In the genomic region with DNA sequence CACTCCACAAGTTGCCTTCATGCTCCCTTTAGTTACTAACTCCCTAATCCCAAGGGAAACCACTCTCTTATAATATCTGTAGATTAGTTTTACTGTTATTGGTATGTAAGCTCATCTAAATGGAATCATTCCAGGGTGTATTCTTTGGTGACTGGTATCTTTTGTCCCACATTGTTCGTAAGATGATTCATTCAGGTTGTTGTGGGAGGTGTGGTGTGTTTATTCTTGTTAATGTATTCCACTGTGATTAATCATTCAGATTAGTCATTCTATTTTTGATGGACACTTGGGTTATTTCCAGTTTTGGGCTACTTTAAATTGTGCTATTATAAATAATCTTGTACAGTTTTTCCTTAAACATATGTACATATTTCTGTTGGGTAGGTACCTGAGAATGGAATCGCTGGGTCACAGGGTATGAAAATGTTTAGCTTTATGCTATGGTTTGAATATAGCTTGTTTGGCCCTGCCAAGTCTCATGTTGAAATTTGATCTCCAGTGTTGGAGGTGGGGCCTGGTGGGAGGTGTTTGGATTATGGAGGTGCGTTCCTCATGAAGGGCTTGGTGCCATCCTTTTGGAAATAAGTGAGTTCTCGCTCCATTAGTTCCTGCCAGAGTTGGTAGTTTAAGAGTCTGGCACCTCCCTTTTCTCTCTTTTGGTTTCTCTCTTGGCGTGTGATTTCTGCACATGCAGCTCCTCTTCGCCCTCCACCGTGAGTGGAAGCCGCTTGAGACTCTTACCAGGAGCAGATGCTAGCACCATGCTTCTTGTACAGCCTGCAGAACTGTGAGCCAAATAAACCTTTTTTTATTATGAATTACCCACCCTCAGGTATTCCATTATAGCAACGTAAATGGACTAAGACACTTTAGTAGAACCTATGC, we compare ENCODE assay signal across 10 cellular contexts. TPM values are rescaled to one million over a fixed set of nuclear protein-coding genes. Genes with fewer than 3 reads are reported as not detected.
A peak's percentile ranks its signal among the peaks of the same experiment; 100 is the strongest.
DNase-seq lines count a peak whose midpoint lies in the region; ATAC-seq, FAIRE-seq and TF ChIP-seq lines count a peak whose summit lies in the region.
"Had no signal": no experiment of that assay in that cellular context is flagged by ENCODE, and none has a peak within 500 bp of the region (broad histone marks: within the 10 kb centered on the region; RNA-seq: fewer than 3 reads in every experiment).

No MANE protein-coding gene starts in this region.

- POLR2A ChIA-PET in HEK293T (lab: Yijun Ruan, JAX): interaction anchor here (1.4 kb wide), 1 partner anchor 13 kb away, joined by 5 read pairs; a partner anchor contains a TSS

- peak overlapping the region; percentile 64 for H3K9ac ChIP-seq in keratinocyte (ENCODE audit: control insufficient read depth, extremely low read depth, insufficient read depth, low read length)

- no peak overlapping the region for H3K27ac Mint-ChIP-seq in activated naive CD4-positive, alpha-beta T cell treated with anti-CD3 and anti-CD28 coated beads, Interleukin-2, amount 50 U/mL, for 72 hours
- H3K27ac Mint-ChIP-seq: activated CD4-positive, alpha-beta T cell treated with anti-CD3 and anti-CD28 coated beads, Interleukin-2, amount 10 ng/mL, durations not matched to agents 7 days and 5 days; effector memory CD8-positive, alpha-beta T cell had no signal

- peaks cover 0 to 4% of the 10 kb centered on the region in 2 donors for H3K36me3 Mint-ChIP-seq in activated naive CD4-positive, alpha-beta T cell treated with anti-CD3 and anti-CD28 coated beads, Interleukin-2, amount 50 U/mL, for 72 hours

- CTCF ChIA-PET in HEK293T (lab: Yijun Ruan, JAX): interaction anchor here (1.0 kb wide), 1 partner anchor 99 kb away, joined by 6 read pairs; no protein-coding TSS in a partner anchor

- DNase-seq in AG08396 (ENCODE audit: low spot score): peak; percentile 26
- no peak for DNase-seq in HEK293T (ENCODE audit: extremely low spot score)
- DNase-seq in activated naive CD4-positive, alpha-beta T cell treated with anti-CD3 and anti-CD28 coated beads, Interleukin-2, amount 50 U/mL, for 72 hours (ENCODE audit: low spot score in 2 of 2): peak in 1 of 2 donors; percentile 7
- peak; percentile 90 for DNase-seq in keratinocyte (ENCODE audit: low read depth, low spot score)
- DNase-seq in mesenteric fat pad (ENCODE audit: low spot score): no peak
- no peak for DNase-seq in NCI-H2196 (lab: John Stamatoyannopoulos, UW; ENCODE audit: unreplicated experiment)
- DNase-seq: activated CD4-positive, alpha-beta T cell treated with anti-CD3 and anti-CD28 coated beads, Interleukin-2, amount 10 ng/mL, durations not matched to agents 7 days and 5 days; effector memory CD8-positive, alpha-beta T cell had no signal

- H3K27me3 ChIP-seq in keratinocyte (ENCODE audit: control insufficient read depth, extremely low read depth, insufficient read depth, low read length): no peaks in the 10 kb centered on the region

- no peaks in the 10 kb centered on the region for H3K79me2 ChIP-seq in keratinocyte (ENCODE audit: control insufficient read depth, insufficient read depth, low read length)

- no peaks in the 10 kb centered on the region for H3K9me3 Mint-ChIP-seq in activated naive CD4-positive, alpha-beta T cell treated with anti-CD3 and anti-CD28 coated beads, Interleukin-2, amount 50 U/mL, for 72 hours
- H3K9me3 Mint-ChIP-seq: activated CD4-positive, alpha-beta T cell treated with anti-CD3 and anti-CD28 coated beads, Interleukin-2, amount 10 ng/mL, durations not matched to agents 7 days and 5 days; effector memory CD8-positive, alpha-beta T cell had no signal

- peak overlapping the region; percentile 76 for H2AFZ ChIP-seq in keratinocyte (ENCODE audit: control insufficient read depth, low read length)

- H3K9me1 ChIP-seq in keratinocyte (ENCODE audit: control insufficient read depth, extremely low read depth, insufficient read depth, low read length): no peaks in the 10 kb centered on the region

- peak overlapping the region; percentile 91 for H3K4me2 ChIP-seq in keratinocyte (ENCODE audit: control insufficient read depth, extremely low read depth, insufficient read depth, low read depth, low read length)

- peak; percentile 68 for FAIRE-seq in keratinocyte (lab: Jason Lieb, UNC)

- H3K36me3 ChIP-seq in keratinocyte (ENCODE audit: control insufficient read depth in 2 of 2, extremely low read depth in 1 of 2, insufficient read depth in 2 of 2, low read length in 2 of 2): no peaks in the 10 kb centered on the region

- ATAC-seq in activated naive CD4-positive, alpha-beta T cell treated with anti-CD3 and anti-CD28 coated beads, Interleukin-2, amount 50 U/mL, for 72 hours: peak; percentile 78 to 82
- ATAC-seq in HG03280 (IDR thresholded peaks at IDR 0.05; ENCODE audit: unreplicated experiment) (no peak), HG02852 (IDR thresholded peaks at IDR 0.05; ENCODE audit: unreplicated experiment) (no peak)
- ATAC-seq: effector memory CD8-positive, alpha-beta T cell had no signal

- peaks cover 14% of the 10 kb centered on the region for H3K4me1 ChIP-seq in keratinocyte (ENCODE audit: control insufficient read depth, extremely low read depth, insufficient read depth, low read length)

- dilution Hi-C loops in keratinocyte (cut with MboI; ENCODE audit: extremely low pct_ligation_motif_present, low sequenced_read_pairs): no loop called here

- peak overlapping the region; percentile 93 for H3K27ac ChIP-seq in keratinocyte (ENCODE audit: control insufficient read depth, insufficient read depth, low read length)

- peak overlapping the region; percentile 26 to 63 (median 45) for H3K4me3 ChIP-seq in keratinocyte (ENCODE audit: control insufficient read depth in 2 of 3, extremely low read depth in 1 of 3, insufficient read depth in 2 of 3, low read depth in 1 of 3, low read length in 3 of 3)

- H4K20me1 ChIP-seq in keratinocyte (ENCODE audit: control insufficient read depth, extremely low read depth, insufficient read depth, low read length): no peaks in the 10 kb centered on the region

- H3K9me3 ChIP-seq in keratinocyte (ENCODE audit: control insufficient read depth, low read depth, low read length): no peaks in the 10 kb centered on the region

- TF ChIP-seq CTCF in keratinocyte (optimal IDR thresholded peaks at IDR 0.05 in 1 of 3, IDR thresholded peaks at IDR 0.05 in 1 of 3, conservative IDR thresholded peaks at IDR 0.05 in 1 of 3; ENCODE audit: extremely low read depth in 1 of 3, insufficient read depth in 2 of 3, low read length in 3 of 3): no peak

TF ChIP-seq in HEK293T, 16 proteins besides CTCF, POLR2A, EP300 and RAD21:
- TF ChIP-seq SUZ12 (IDR thresholded peaks at IDR 0.05) (no peak), L3MBTL2 (conservative IDR thresholded peaks at IDR 0.05) (no peak), SP1 (IDR thresholded peaks at IDR 0.05) (no peak), CTBP1 (IDR thresholded peaks at IDR 0.05; ENCODE audit: borderline replicate concordance) (no peak), ARNT (IDR thresholded peaks at IDR 0.05) (no peak), ZNF384 (IDR thresholded peaks at IDR 0.05) (no peak), ELF4 (IDR thresholded peaks at IDR 0.05) (no peak)
- TF ChIP-seq, protein P1, sequence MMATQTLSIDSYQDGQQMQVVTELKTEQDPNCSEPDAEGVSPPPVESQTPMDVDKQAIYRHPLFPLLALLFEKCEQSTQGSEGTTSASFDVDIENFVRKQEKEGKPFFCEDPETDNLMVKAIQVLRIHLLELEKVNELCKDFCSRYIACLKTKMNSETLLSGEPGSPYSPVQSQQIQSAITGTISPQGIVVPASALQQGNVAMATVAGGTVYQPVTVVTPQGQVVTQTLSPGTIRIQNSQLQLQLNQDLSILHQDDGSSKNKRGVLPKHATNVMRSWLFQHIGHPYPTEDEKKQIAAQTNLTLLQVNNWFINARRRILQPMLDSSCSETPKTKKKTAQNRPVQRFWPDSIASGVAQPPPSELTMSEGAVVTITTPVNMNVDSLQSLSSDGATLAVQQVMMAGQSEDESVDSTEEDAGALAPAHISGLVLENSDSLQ (IDR thresholded peaks at IDR 0.05): peak; percentile 65

RNA-seq across cellular contexts. Expression of a gene that starts 13.8 kb away (rescaled TPM):
- 10 to 100 TPM; 12.0 to 20.9 TPM for total RNA-seq in activated naive CD4-positive, alpha-beta T cell treated with anti-CD3 and anti-CD28 coated beads, Interleukin-2, amount 50 U/mL, for 72 hours
- polyA plus RNA-seq in keratinocyte: 13.2 to 21.7 TPM (median 16.6 TPM) in 3 replicates
- polyA plus RNA-seq in keratinocyte (2011; ENCODE audit: low read depth): 35.9 TPM
- polyA plus RNA-seq in keratinocyte (2011; cell fraction: cytosol; rRNA removed): 9.4 and 15.7 TPM in 2 replicates
- polyA plus RNA-seq in keratinocyte (2011; cell fraction: nucleus; rRNA removed): 21.2 and 24.2 TPM in 2 replicates
- 8.4 and 11.0 TPM in 2 replicates for polyA plus RNA-seq in keratinocyte (2012; ENCODE audit: low replicate concordance)
- 7.5 to 27.4 TPM (median 21.3 TPM) in 3 replicates for polyA minus RNA-seq in keratinocyte
- 14.4 TPM for polyA minus RNA-seq in keratinocyte (2011; cell fraction: cytosol; rRNA and poly(A)+ RNA removed)
- polyA minus RNA-seq in keratinocyte (2011; cell fraction: nucleus; rRNA and poly(A)+ RNA removed): 18.7 and 27.5 TPM in 2 replicates
- total RNA-seq in mesenteric fat pad: 18.3 TPM

Comparison
In these comparisons a context has a peak if more than half of its experiments do, and no peak if none do; other contexts are left out.
1. DNase-seq: peak in AG08396 (single experiment) and keratinocyte (single experiment); none in HEK293T (single experiment), mesenteric fat pad (single experiment) and NCI-H2196 (single experiment).
2. ATAC-seq: peak in activated naive CD4-positive, alpha-beta T cell treated with anti-CD3 and anti-CD28 coated beads, Interleukin-2, amount 50 U/mL, for 72 hours (2 of 2); none in HG03280 (single experiment) and HG02852 (single experiment).